14 cellular contexts compared by ENCODE assay signal in genomic region chr2:20604401-20604911, GRCh38. TPM values are rescaled to one million over a fixed set of nuclear protein-coding genes. Genes with fewer than 3 reads are reported as not detected.
DNase-seq lines count a peak whose midpoint lies in the region; ATAC-seq and TF ChIP-seq lines count a peak whose summit lies in the region.
"Had no signal": no experiment of that assay in that cellular context is flagged by ENCODE, and none has a peak within 500 bp of the region (broad histone marks: within the 10 kb centered on the region; RNA-seq: fewer than 3 reads in every experiment).

No MANE protein-coding gene starts in this region.

- peaks cover 4% of the 10 kb centered on the region for H3K36me3 Mint-ChIP-seq in CD8-positive, alpha-beta T cell

- H3K4me1 ChIP-seq in esophagus (ENCODE audit: control insufficient read depth in 2 of 2, insufficient read depth in 2 of 2, low read length in 1 of 2) (peaks cover 2 to 5% of the 10 kb centered on the region in 2 donors), muscle layer of duodenum (ENCODE audit: control insufficient read depth in 1 of 2, insufficient read depth in 2 of 2, low read length in 2 of 2) (peaks cover 9 to 22% of the 10 kb centered on the region in 2 donors), transverse colon (peaks cover 8 to 27% (median 15%) of the 10 kb centered on the region in 4 donors)
- no peaks in the 10 kb centered on the region for H3K4me1 ChIP-seq in CD8-positive, alpha-beta T cell (ENCODE audit: insufficient read depth, low read length)

- H3K27ac Mint-ChIP-seq in CD8-positive, alpha-beta T cell: no peak overlapping the region
- H3K27ac Mint-ChIP-seq: activated B cell treated with CpG ODN at 0.5 μM for 24 hours had no signal

- no peaks in the 10 kb centered on the region for H3K4me1 Mint-ChIP-seq in CD8-positive, alpha-beta T cell (ENCODE audit: low read depth)
- H3K4me1 Mint-ChIP-seq: activated B cell treated with CpG ODN at 0.5 μM for 24 hours, immature natural killer cell had no signal

- WGBS in esophagus, 2 donors: 55 to 66% methylated on average over 7 of the region's 7 CpGs
- 85% methylated on average over 7 of the region's 7 CpGs; no CpG with 5 or more reads in 1 of the 2 donors for WGBS in transverse colon (ENCODE audit: low coverage in 1 of 2), 2 donors

- in situ Hi-C loops in transverse colon (cut with MboI; ENCODE audit: low pct_ligation_motif_present in 1 of 4, low pct_unique_long_range_greater_than_20kb in 1 of 4, low sequenced_read_pairs in 3 of 4): no loop called here

- peak; percentile 49 for DNase-seq in activated effector memory CD4-positive, alpha-beta T cell treated with anti-CD3 and anti-CD28 coated beads, Interleukin-2, amount 50 U/mL, for 16 hours
- DNase-seq in activated effector memory CD4-positive, alpha-beta T cell treated with Interleukin-2 at 50 U/mL for 16 hours: no peak
- no peak for DNase-seq in transverse colon
- no peak for DNase-seq in CD8-positive, alpha-beta T cell
- no peak for DNase-seq in AG08395 (ENCODE audit: low spot score)
- no peak for DNase-seq in NCI-H524 treated with DMSO at 0.1 percent for 48 hours (lab: John Stamatoyannopoulos, UW)
- DNase-seq: activated B cell treated with CpG ODN at 0.5 μM for 24 hours, Calu3, immature natural killer cell, MM.1S, NCI-H2107 had no signal

- no peaks in the 10 kb centered on the region for H3K27me3 Mint-ChIP-seq in CD8-positive, alpha-beta T cell (ENCODE audit: low read depth)
- H3K27me3 Mint-ChIP-seq: activated B cell treated with CpG ODN at 0.5 μM for 24 hours had no signal

- intact Hi-C loops in transverse colon (cut with DNase I; ENCODE audit: low total_unique reads): no loop called here
- intact Hi-C loops in CD8-positive, alpha-beta T cell (cut with DNase I, micrococcal nuclease): no loop called here

- H3K9me3 ChIP-seq in esophagus (ENCODE audit: control insufficient read depth in 2 of 2, insufficient read depth in 1 of 2, low read depth in 1 of 2, low read length in 1 of 2) (no peaks in the 10 kb centered on the region), muscle layer of duodenum (ENCODE audit: control insufficient read depth in 1 of 2, low read length in 2 of 2) (no peaks in the 10 kb centered on the region), transverse colon (peaks cover 0 to 3% of the 10 kb centered on the region in 2 donors)
- no peaks in the 10 kb centered on the region for H3K9me3 ChIP-seq in CD8-positive, alpha-beta T cell (ENCODE audit: low read length)

- no peak for TF ChIP-seq EP300 in transverse colon (IDR thresholded peaks at IDR 0.05; ENCODE audit: low read depth)

- H3K27me3 ChIP-seq in esophagus (ENCODE audit: control insufficient read depth in 1 of 2, insufficient read depth in 2 of 2, low read length in 2 of 2) (no peaks in the 10 kb centered on the region), muscle layer of duodenum (ENCODE audit: low read depth, low read length) (no peaks in the 10 kb centered on the region), transverse colon (no peaks in the 10 kb centered on the region)
- H3K27me3 ChIP-seq in CD8-positive, alpha-beta T cell (ENCODE audit: insufficient read depth, low read length): no peaks in the 10 kb centered on the region

- ATAC-seq in CD8-positive, alpha-beta T cell: no peak

- H3K27ac ChIP-seq in esophagus (ENCODE audit: low read depth in 2 of 2, low read length in 1 of 2) (peak overlapping the region; percentile 66 to 69), muscle layer of duodenum (ENCODE audit: low read length) (peak overlapping the region; percentile 57), transverse colon (peak overlapping the region; percentile 65 to 86 (median 80))
- no peak overlapping the region for H3K27ac ChIP-seq in CD8-positive, alpha-beta T cell (ENCODE audit: low read depth, low read length)
- H3K27ac ChIP-seq: SK-N-MC had no signal

- H3K4me3 ChIP-seq in esophagus (ENCODE audit: low read depth in 1 of 2, low read length in 2 of 2) (no peak overlapping the region), muscle layer of duodenum (ENCODE audit: low read depth in 1 of 2, low read length in 2 of 2) (no peak overlapping the region), transverse colon (no peak overlapping the region)
- no peak overlapping the region for H3K4me3 ChIP-seq in CD8-positive, alpha-beta T cell (ENCODE audit: low read depth, low read length)
- H3K4me3 ChIP-seq: SK-N-MC had no signal

- POLR2A ChIA-PET in CD8-positive, alpha-beta T cell (lab: Charles Lee): no interaction called here

- no peak for TF ChIP-seq POLR2A in transverse colon (IDR thresholded peaks at IDR 0.05)

- peaks cover 6% of the 10 kb centered on the region for H3K9me3 Mint-ChIP-seq in CD8-positive, alpha-beta T cell
- H3K9me3 Mint-ChIP-seq: immature natural killer cell had no signal

- TF ChIP-seq CTCF in transverse colon (IDR thresholded peaks at IDR 0.05): no peak
- TF ChIP-seq CTCF in CD8-positive, alpha-beta T cell (IDR thresholded peaks at IDR 0.05): no peak

- CTCF ChIA-PET in CD8-positive, alpha-beta T cell (lab: Charles Lee): no interaction called here

- H3K4me3 Mint-ChIP-seq in CD8-positive, alpha-beta T cell: no peak overlapping the region
- H3K4me3 Mint-ChIP-seq: activated B cell treated with CpG ODN at 0.5 μM for 24 hours, immature natural killer cell had no signal

- no peaks in the 10 kb centered on the region for H3K36me3 ChIP-seq in esophagus (ENCODE audit: control insufficient read depth in 2 of 2, insufficient read depth in 2 of 2, low read length in 1 of 2)
- no peaks in the 10 kb centered on the region for H3K36me3 ChIP-seq in muscle layer of duodenum (ENCODE audit: control insufficient read depth in 1 of 2, insufficient read depth in 2 of 2, low read length in 2 of 2)
- no peaks in the 10 kb centered on the region for H3K36me3 ChIP-seq in transverse colon
- no peaks in the 10 kb centered on the region for H3K36me3 ChIP-seq in CD8-positive, alpha-beta T cell (ENCODE audit: insufficient read depth, low read length)

RNA-seq across cellular contexts. Expression of gene HS1BP3, which starts 46.4 kb away (rescaled TPM):
- polyA plus RNA-seq in esophagus: 10 to 100 TPM; 12.2 to 13.4 TPM
- 10 to 100 TPM; 29.5 to 44.2 (median 33.1) TPM for total RNA-seq in transverse colon
- total RNA-seq in CD8-positive, alpha-beta T cell: 1 to 10 TPM; 3.3 to 6.9 TPM
